ENCODE assay signal across 7 cellular contexts in the genomic region with DNA sequence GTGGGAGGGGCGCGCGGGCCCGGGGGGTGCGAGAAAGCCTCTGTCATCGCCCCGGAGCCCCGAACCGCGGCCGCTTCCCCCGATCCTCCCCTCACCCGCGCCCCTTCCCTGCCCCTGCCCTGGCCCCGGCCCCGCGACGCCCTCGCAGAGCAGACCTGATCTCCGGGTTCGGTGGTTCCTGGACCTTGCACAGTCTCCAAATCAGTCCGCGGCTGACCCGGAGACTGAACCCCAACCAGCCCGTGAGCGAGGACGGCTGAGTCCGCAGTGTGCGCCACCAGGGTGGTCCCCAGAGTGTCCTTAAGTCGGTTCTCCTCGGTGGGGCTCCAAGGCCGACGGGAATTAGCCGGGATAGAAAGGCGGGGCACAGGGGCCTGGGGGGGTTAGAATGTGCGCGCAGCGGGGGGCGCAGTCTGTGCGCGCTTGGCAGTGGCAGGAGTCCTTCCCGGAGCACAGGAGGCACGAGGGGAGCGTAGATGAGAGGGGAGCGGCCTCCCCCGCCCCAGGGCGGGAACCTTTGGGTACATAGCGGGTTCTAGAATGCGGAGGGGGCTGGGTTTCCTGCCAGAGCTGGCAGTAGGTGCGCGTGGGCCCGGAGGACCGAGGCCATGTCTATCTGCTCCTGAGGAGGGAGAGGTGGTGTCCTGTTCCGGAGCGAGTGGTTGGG.
DNase-seq lines count a peak whose midpoint lies in the region; ATAC-seq and TF ChIP-seq lines count a peak whose summit lies in the region.

No MANE protein-coding gene starts in this region.

- peak; percentile 75 for DNase-seq in GM13976 (ENCODE audit: low spot score)
- DNase-seq in HL-60 (ENCODE audit: low read depth in 1 of 2, low spot score in 1 of 2): no peak
- peak; percentile 70 for DNase-seq in activated CD8-positive, alpha-beta memory T cell treated with anti-CD3 and anti-CD28 coated beads, Interleukin-2, amount 50 U/mL, for 48 hours
- DNase-seq in germinal center (ENCODE audit: low spot score): peak; percentile 42
- no peak for DNase-seq in DMS 273 treated with DMSO at 0.1 percent for 48 hours (lab: John Stamatoyannopoulos, UW)

- H3K27me3 ChIP-seq in HL-60 (ENCODE audit: insufficient read depth, poor library complexity, severe bottlenecking) (no peaks in the 10 kb centered on the region), parathyroid adenoma (ENCODE audit: control insufficient read depth, insufficient read depth, low read length) (no peaks in the 10 kb centered on the region)

- no peak overlapping the region for H3K9ac ChIP-seq in parathyroid adenoma

- TF ChIP-seq CTCF in GM13976 (IDR thresholded peaks at IDR 0.05; ENCODE audit: borderline replicate concordance, control extremely low read depth, extremely low read depth, insufficient read depth, missing control alignments) (no peak), HL-60 (IDR thresholded peaks at IDR 0.05; ENCODE audit: insufficient read depth, low read length) (no peak), parathyroid adenoma (IDR thresholded peaks at IDR 0.05) (no peak)

- H3K36me3 ChIP-seq in parathyroid adenoma (ENCODE audit: control insufficient read depth, insufficient read depth, low read length): no peaks in the 10 kb centered on the region

- no peak for ATAC-seq in GM18498 (IDR thresholded peaks at IDR 0.05; ENCODE audit: unreplicated experiment)

- H3K4me3 ChIP-seq in HL-60 (replicated peaks; ENCODE audit: insufficient read depth, low read length): peak overlapping the region; percentile 67
- H3K4me3 ChIP-seq in parathyroid adenoma (ENCODE audit: low read depth, low read length): peak overlapping the region; percentile 68

- peak overlapping the region; percentile 89 for H2AFZ ChIP-seq in parathyroid adenoma

- no peaks in the 10 kb centered on the region for H3K4me1 ChIP-seq in parathyroid adenoma

- in situ Hi-C loops in GM13976 (cut with MboI; ENCODE audit: low sequenced_read_pairs, unreplicated experiment): no loop called here

- H3K4me2 ChIP-seq in parathyroid adenoma (ENCODE audit: low read length): peak overlapping the region; percentile 91

- no peaks in the 10 kb centered on the region for H3K9me3 ChIP-seq in parathyroid adenoma (ENCODE audit: control insufficient read depth, low read length)

- peak overlapping the region; percentile 50 for H3K27ac ChIP-seq in HL-60 (replicated peaks)
- peak overlapping the region; percentile 57 for H3K27ac ChIP-seq in parathyroid adenoma

- H3K79me2 ChIP-seq in parathyroid adenoma: no peaks in the 10 kb centered on the region

Comparison
In these comparisons a context has a peak if more than half of its experiments do, and no peak if none do; other contexts are left out.
1. DNase-seq: peak in GM13976 (single experiment), activated CD8-positive, alpha-beta memory T cell treated with anti-CD3 and anti-CD28 coated beads, Interleukin-2, amount 50 U/mL, for 48 hours (single experiment) and germinal center (single experiment); none in HL-60 (0 of 2) and DMS 273 treated with DMSO at 0.1 percent for 48 hours (single experiment).